Comparison of ENCODE assay signal across 12 cellular contexts in the genomic region with DNA sequence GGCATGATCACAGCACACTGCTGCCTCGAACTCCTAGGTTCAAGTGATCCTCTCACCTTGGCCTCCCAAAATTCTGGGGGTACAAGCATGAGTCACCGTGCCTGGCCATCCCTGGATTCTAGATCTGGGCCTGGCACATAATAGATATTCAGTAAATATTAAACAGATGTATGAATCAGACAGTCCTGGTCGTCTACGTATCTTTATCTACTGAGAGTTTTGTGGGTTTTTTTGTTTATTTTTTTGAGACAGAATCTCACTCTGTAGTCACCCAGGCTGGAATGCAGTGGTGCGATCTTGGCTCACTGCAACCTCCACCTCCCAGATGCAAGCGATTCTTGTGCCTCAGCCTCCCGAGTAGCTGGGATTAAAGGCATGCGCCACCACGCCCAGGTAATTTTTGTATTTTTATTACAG. TPM values are rescaled to one million over a fixed set of nuclear protein-coding genes. Genes with fewer than 3 reads are reported as not detected.
DNase-seq lines count a peak whose midpoint lies in the region; ATAC-seq and TF ChIP-seq lines count a peak whose summit lies in the region.
"Had no signal": no experiment of that assay in that cellular context is flagged by ENCODE, and none has a peak within 500 bp of the region (broad histone marks: within the 10 kb centered on the region; RNA-seq: fewer than 3 reads in every experiment).

No MANE protein-coding gene starts in this region.

- H3K4me1 Mint-ChIP-seq in mesothelial cell of epicardium: peaks cover 25% of the 10 kb centered on the region
- peaks cover 25% of the 10 kb centered on the region for H3K4me1 Mint-ChIP-seq in T-helper 2 cell treated with Interferon-gamma antibody and Interleukin-4, amounts not matched to agents 5 μg/mL and 100 μg/mL, for 36 hours (ENCODE audit: low read depth)

- no peak for DNase-seq in left ventricle myocardium inferior
- DNase-seq in left ventricle myocardium superior: no peak
- DNase-seq in mesothelial cell of epicardium (ENCODE audit: low spot score in 2 of 2, unreplicated experiment in 2 of 2): no peak
- no peak for DNase-seq in vagina (ENCODE audit: extremely low spot score in 2 of 2)
- no peak for DNase-seq in stimulated activated CD4-positive, alpha-beta T cell treated with anti-CD3 and anti-CD28 coated beads, Interleukin-2, amount 100 ng/mL, for 24 hours
- no peak for DNase-seq in T-helper 2 cell treated with Interferon-gamma antibody and Interleukin-4, amounts not matched to agents 5 μg/mL and 100 μg/mL, for 36 hours (ENCODE audit: low spot score)
- DNase-seq: effector CD8-positive, alpha-beta T cell; stimulated activated CD4-positive, alpha-beta T cell treated with anti-CD3 and anti-CD28 coated beads, Interleukin-15, amount 100 ng/mL, for 24 hours had no signal

- H3K27ac ChIP-seq in left ventricle myocardium inferior (replicated peaks): peak overlapping the region; percentile 93
- H3K27ac ChIP-seq in cingulate gyrus (ENCODE audit: low read depth, low read length): peak overlapping the region; percentile 54
- peak overlapping the region; percentile 75 for H3K27ac ChIP-seq in vagina
- H3K27ac ChIP-seq: KMS-11 had no signal

- H3K9me3 ChIP-seq in left ventricle myocardium inferior (replicated peaks): no peaks in the 10 kb centered on the region
- H3K9me3 ChIP-seq in vagina: no peaks in the 10 kb centered on the region

- no peaks in the 10 kb centered on the region for H3K36me3 Mint-ChIP-seq in mesothelial cell of epicardium
- no peaks in the 10 kb centered on the region for H3K36me3 Mint-ChIP-seq in T-helper 2 cell treated with Interferon-gamma antibody and Interleukin-4, amounts not matched to agents 5 μg/mL and 100 μg/mL, for 36 hours (ENCODE audit: low read depth)

- H3K4me1 ChIP-seq in left ventricle myocardium inferior (peaks cover 43% of the 10 kb centered on the region), vagina (peaks cover 20% of the 10 kb centered on the region)

- ATAC-seq in left ventricle myocardium superior: no peak
- ATAC-seq in GM21528 (IDR thresholded peaks at IDR 0.05; ENCODE audit: low FRiP score, unreplicated experiment): no peak

- H3K36me3 ChIP-seq in left ventricle myocardium inferior (no peaks in the 10 kb centered on the region), vagina (no peaks in the 10 kb centered on the region)

- H3K4me3 ChIP-seq in left ventricle myocardium inferior (no peak overlapping the region), vagina (no peak overlapping the region)

- H3K27me3 Mint-ChIP-seq in mesothelial cell of epicardium (ENCODE audit: low read depth): no peaks in the 10 kb centered on the region
- H3K27me3 Mint-ChIP-seq in T-helper 2 cell treated with Interferon-gamma antibody and Interleukin-4, amounts not matched to agents 5 μg/mL and 100 μg/mL, for 36 hours (ENCODE audit: low read depth): peaks cover 3% of the 10 kb centered on the region
- H3K27me3 Mint-ChIP-seq: B cell had no signal

- intact Hi-C loops in left ventricle myocardium inferior (cut with micrococcal nuclease) (no loop called here), left ventricle myocardium superior (cut with micrococcal nuclease) (no loop called here), vagina (cut with DNase I) (no loop called here)

- no peaks in the 10 kb centered on the region for H3K9me3 Mint-ChIP-seq in mesothelial cell of epicardium
- H3K9me3 Mint-ChIP-seq in T-helper 2 cell treated with Interferon-gamma antibody and Interleukin-4, amounts not matched to agents 5 μg/mL and 100 μg/mL, for 36 hours: no peaks in the 10 kb centered on the region

- H3K27me3 ChIP-seq in left ventricle myocardium inferior (ENCODE audit: low read depth) (no peaks in the 10 kb centered on the region), vagina (no peaks in the 10 kb centered on the region)

- H3K4me3 Mint-ChIP-seq in mesothelial cell of epicardium: no peak overlapping the region
- no peak overlapping the region for H3K4me3 Mint-ChIP-seq in T-helper 2 cell treated with Interferon-gamma antibody and Interleukin-4, amounts not matched to agents 5 μg/mL and 100 μg/mL, for 36 hours
- H3K4me3 Mint-ChIP-seq: B cell had no signal

- TF ChIP-seq CTCF in left ventricle myocardium inferior (IDR thresholded peaks at IDR 0.05; ENCODE audit: borderline replicate concordance): no peak
- no peak for TF ChIP-seq CTCF in mesothelial cell of epicardium (IDR thresholded peaks at IDR 0.05; ENCODE audit: unreplicated experiment)
- no peak for TF ChIP-seq CTCF in vagina (IDR thresholded peaks at IDR 0.05)

- no peak for TF ChIP-seq POLR2A in vagina (IDR thresholded peaks at IDR 0.05)

- peak overlapping the region; percentile 43 for H3K27ac Mint-ChIP-seq in mesothelial cell of epicardium
- H3K27ac Mint-ChIP-seq in T-helper 2 cell treated with Interferon-gamma antibody and Interleukin-4, amounts not matched to agents 5 μg/mL and 100 μg/mL, for 36 hours: no peak overlapping the region
- H3K27ac Mint-ChIP-seq: B cell had no signal

RNA-seq across cellular contexts. Expression of gene ITGB1, which starts 24.3 kb away (rescaled TPM):
- total RNA-seq in left ventricle myocardium inferior (542 TPM), left ventricle myocardium superior (551 TPM), mesothelial cell of epicardium (294 to 307 TPM (median 307 TPM) in 3 replicates), vagina (193 TPM)
